Comparison of ENCODE assay signal across 1 cellular context in genomic region chr11:83087035-83087434, GRCh38.
TF ChIP-seq lines count a peak whose summit lies in the region.

No MANE protein-coding gene starts in this region.

TF ChIP-seq in GM12878, 131 proteins besides CTCF, POLR2A, EP300 and RAD21 (continued from another document):
- TF ChIP-seq PAX8 (IDR thresholded peaks at IDR 0.05): no peak
TF ChIP-seq in GM12878: peak in this region for 0.
